ENCODE assay signal across 24 cellular contexts in the genomic region with DNA sequence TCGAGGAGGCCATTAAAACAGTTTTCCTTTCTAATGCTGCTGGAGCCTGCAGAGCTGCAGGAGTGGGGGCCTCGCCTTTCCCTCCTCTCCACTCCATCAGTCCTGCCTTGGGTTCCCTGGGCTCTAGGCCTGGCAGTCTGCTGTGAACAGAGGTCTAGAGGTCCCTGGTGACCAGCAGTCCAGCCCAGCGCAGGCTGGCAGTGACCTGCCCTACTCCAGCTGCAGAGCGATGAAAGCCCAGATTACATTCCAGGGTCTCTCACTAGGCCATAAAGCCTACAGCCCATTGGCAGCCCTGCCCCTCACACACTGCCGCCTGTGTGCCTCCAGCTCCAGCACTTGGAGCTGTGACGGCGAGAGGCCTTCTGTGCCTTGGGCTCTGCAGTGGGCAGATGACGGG. TPM values are rescaled to one million over a fixed set of nuclear protein-coding genes. Genes with fewer than 3 reads are reported as not detected.
"Had no signal": no experiment of that assay in that cellular context is flagged by ENCODE, and none has a peak within 500 bp of the region (broad histone marks: within the 10 kb centered on the region; RNA-seq: fewer than 3 reads in every experiment).

No MANE protein-coding gene starts in this region.

- H3K36me3 ChIP-seq: heart right ventricle, left ventricle myocardium inferior, ovary, prostate gland, right lobe of liver, tibial nerve had no signal

- H3K4me1 ChIP-seq: prostate gland, right lobe of liver, testis, tibial nerve had no signal

- H3K4me1 Mint-ChIP-seq: naive B cell; stimulated activated memory B cell treated with anti-CD40 and anti-IgM and Interleukin-4, amounts not matched to agents 10 μg/mL and 1 μg/mL and 100 μg/mL, for 72 hours had no signal

- H3K4me3 ChIP-seq: dorsolateral prefrontal cortex, heart right ventricle, left ventricle myocardium inferior, lung, ovary, prostate gland, right lobe of liver, testis, tibial nerve had no signal

- H3K27ac Mint-ChIP-seq: naive B cell; stimulated activated memory B cell treated with anti-CD40 and anti-IgM and Interleukin-4, amounts not matched to agents 10 μg/mL and 1 μg/mL and 100 μg/mL, for 72 hours; stimulated activated naive CD8-positive, alpha-beta T cell treated with anti-CD3 and anti-CD28 coated beads, Interleukin-15, Interleukin-2, amounts not matched to agents 100 ng/mL and 50 ng/mL, for 24 hours had no signal

- H3K27ac ChIP-seq: heart right ventricle, left ventricle myocardium inferior, ovary, prostate gland, right lobe of liver, testis, tibial nerve had no signal

- H3K9me3 ChIP-seq: heart right ventricle, left ventricle myocardium inferior, ovary, prostate gland, right lobe of liver, testis, tibial nerve had no signal

- H3K4me3 Mint-ChIP-seq: naive B cell; stimulated activated memory B cell treated with anti-CD40 and anti-IgM and Interleukin-4, amounts not matched to agents 10 μg/mL and 1 μg/mL and 100 μg/mL, for 72 hours; stimulated activated naive CD8-positive, alpha-beta T cell treated with anti-CD3 and anti-CD28 coated beads, Interleukin-15, Interleukin-2, amounts not matched to agents 100 ng/mL and 50 ng/mL, for 24 hours had no signal

- H3K27me3 Mint-ChIP-seq: stimulated activated naive CD8-positive, alpha-beta T cell treated with anti-CD3 and anti-CD28 coated beads, Interleukin-15, Interleukin-2, amounts not matched to agents 100 ng/mL and 50 ng/mL, for 24 hours had no signal

- H3K36me3 Mint-ChIP-seq: naive B cell; stimulated activated memory B cell treated with anti-CD40 and anti-IgM and Interleukin-4, amounts not matched to agents 10 μg/mL and 1 μg/mL and 100 μg/mL, for 72 hours had no signal

- DNase-seq: central memory CD4-positive, alpha-beta T cell; cortex of kidney; effector memory CD4-positive, alpha-beta T cell; heart right ventricle; hypothalamus; left ventricle myocardium inferior; mesendoderm; naive B cell; nucleus accumbens; ovary; stimulated activated CD4-positive, alpha-beta T cell treated with anti-CD3 and anti-CD28 coated beads, Interleukin-15, amount 100 ng/mL, for 24 hours; stimulated activated CD4-positive, alpha-beta T cell treated with anti-CD3 and anti-CD28 coated beads, Interleukin-1b, Interleukin-23, amount 100 ng/mL, for 48 hours; stimulated activated CD4-positive, alpha-beta T cell treated with anti-CD3 and anti-CD28 coated beads, Interleukin-4, amount 100 ng/mL, for 24 hours; testis had no signal

- H3K27me3 ChIP-seq: ovary, right lobe of liver, testis, tibial nerve had no signal

- H3K9me3 Mint-ChIP-seq: naive B cell; stimulated activated memory B cell treated with anti-CD40 and anti-IgM and Interleukin-4, amounts not matched to agents 10 μg/mL and 1 μg/mL and 100 μg/mL, for 72 hours; stimulated activated naive CD8-positive, alpha-beta T cell treated with anti-CD3 and anti-CD28 coated beads, Interleukin-15, Interleukin-2, amounts not matched to agents 100 ng/mL and 50 ng/mL, for 24 hours had no signal

RNA-seq across cellular contexts. Expression of a gene that starts 14.8 kb away (rescaled TPM):
- total RNA-seq: fibroblast of lung, frontal cortex had no signal
- polyA plus RNA-seq: fibroblast of lung, neural cell had no signal
